12 cellular contexts compared by ENCODE assay signal in genomic region chr4:171676555-171677215, GRCh38.
DNase-seq lines count a peak whose midpoint lies in the region; ATAC-seq lines count a peak whose summit lies in the region.
"Had no signal": no experiment of that assay in that cellular context is flagged by ENCODE, and none has a peak within 500 bp of the region (broad histone marks: within the 10 kb centered on the region; RNA-seq: fewer than 3 reads in every experiment).

No MANE protein-coding gene starts in this region.

- no peaks in the 10 kb centered on the region for H3K27me3 Mint-ChIP-seq in stimulated activated memory B cell treated with anti-CD40 and anti-IgM and Interleukin-4, amounts not matched to agents 10 μg/mL and 1 μg/mL and 100 μg/mL, for 72 hours

- DNase-seq in DMS79 treated with DMSO at 0.1 percent for 48 hours (lab: John Stamatoyannopoulos, UW), result peak; percentile 0
- DNase-seq in DMS79 (lab: John Stamatoyannopoulos, UW), result no peak
- no peak for DNase-seq in HT-29 (ENCODE audit: low spot score)
- no peak for DNase-seq in dermis blood vessel endothelial cell
- no peak for DNase-seq in NCI-H128 (lab: John Stamatoyannopoulos, UW; ENCODE audit: unreplicated experiment)
- DNase-seq: 8988T; activated gamma-delta T cell; effector CD4-positive, alpha-beta T cell; NCI-H1092 had no signal

- no peak overlapping the region for H3K27ac Mint-ChIP-seq in stimulated activated memory B cell treated with anti-CD40 and anti-IgM and Interleukin-4, amounts not matched to agents 10 μg/mL and 1 μg/mL and 100 μg/mL, for 72 hours

- ATAC-seq in HG02623 (IDR thresholded peaks at IDR 0.05; ENCODE audit: unreplicated experiment) (peak; percentile 99), HG03558 (IDR thresholded peaks at IDR 0.05; ENCODE audit: extremely low read depth, unreplicated experiment) (peak; percentile 97)
- ATAC-seq in stimulated activated memory B cell treated with anti-CD40 and anti-IgM and Interleukin-4, amounts not matched to agents 10 μg/mL and 1 μg/mL and 100 μg/mL, for 72 hours, result peak; percentile 95

- H3K9me3 Mint-ChIP-seq in stimulated activated memory B cell treated with anti-CD40 and anti-IgM and Interleukin-4, amounts not matched to agents 10 μg/mL and 1 μg/mL and 100 μg/mL, for 72 hours, result no peaks in the 10 kb centered on the region

- peaks cover 17% of the 10 kb centered on the region for H3K4me1 Mint-ChIP-seq in stimulated activated memory B cell treated with anti-CD40 and anti-IgM and Interleukin-4, amounts not matched to agents 10 μg/mL and 1 μg/mL and 100 μg/mL, for 72 hours

- H3K4me3 Mint-ChIP-seq in stimulated activated memory B cell treated with anti-CD40 and anti-IgM and Interleukin-4, amounts not matched to agents 10 μg/mL and 1 μg/mL and 100 μg/mL, for 72 hours, result peak overlapping the region; percentile 26

- H3K36me3 Mint-ChIP-seq in stimulated activated memory B cell treated with anti-CD40 and anti-IgM and Interleukin-4, amounts not matched to agents 10 μg/mL and 1 μg/mL and 100 μg/mL, for 72 hours, result no peaks in the 10 kb centered on the region
